ENCODE assay signal across 1 cellular context in the genomic region with DNA sequence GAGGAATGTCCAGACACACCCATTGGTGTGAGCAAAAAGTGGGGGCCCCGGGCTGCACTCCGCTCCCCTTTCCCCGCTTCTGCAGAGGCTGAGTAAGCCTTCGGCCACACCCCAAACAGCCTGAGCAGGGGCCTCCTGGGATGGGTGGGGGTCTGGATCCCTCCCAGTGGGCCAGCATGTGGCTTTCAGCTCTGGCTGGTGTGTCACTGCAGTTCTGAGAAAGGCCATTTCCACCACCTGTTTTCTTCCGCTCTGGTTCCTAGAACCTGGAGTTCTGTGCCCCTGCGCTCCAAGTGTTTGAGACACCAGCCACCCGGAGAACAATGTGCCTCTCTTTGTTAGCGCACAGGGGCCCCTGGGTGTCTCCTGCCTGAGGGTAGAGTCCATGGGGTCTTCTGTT.
TF ChIP-seq lines count a peak whose summit lies in the region.

No MANE protein-coding gene starts in this region.

TF ChIP-seq in K562, 482 proteins besides CTCF, POLR2A, EP300 and RAD21 (continued from another document):
- TF ChIP-seq CBFA2T3 (IDR thresholded peaks at IDR 0.05): peak; percentile 21; the same call in 1 of the 2 replicates
- TF ChIP-seq PTBP1 (IDR thresholded peaks at IDR 0.05; ENCODE audit: low read depth, low read length): no peak
- TF ChIP-seq TBP (optimal IDR thresholded peaks at IDR 0.05; ENCODE audit: low read depth, low read length): peak; percentile 14
- TF ChIP-seq ATF7 (IDR thresholded peaks at IDR 0.05): 0 out of 2 replicates have a peak, but pooled peaks have one; percentile 17
- TF ChIP-seq CBX8 (IDR thresholded peaks at IDR 0.05; ENCODE audit: borderline replicate concordance, extremely low read depth, low read depth, low read length, poor library complexity, severe bottlenecking): no peak
- TF ChIP-seq RBBP5 (IDR thresholded peaks at IDR 0.05; ENCODE audit: borderline replicate concordance, insufficient read depth, low read length, poor library complexity, severe bottlenecking): peak; percentile 14
- TF ChIP-seq TCF3 (CRISPR knock-in tag; IDR thresholded peaks at IDR 0.05): peak; percentile 20; the same call in 1 of the 2 replicates
- TF ChIP-seq GATAD2A (IDR thresholded peaks at IDR 0.05): peak; percentile 60; the same call in 1 of the 2 replicates
- TF ChIP-seq ZNF311 (CRISPR knock-in tag; IDR thresholded peaks at IDR 0.05): peak; percentile 7; the same call in 1 of the 2 replicates
- TF ChIP-seq MAX (CRISPR knock-in tag; IDR thresholded peaks at IDR 0.05): 0 out of 2 replicates have a peak, but pooled peaks have one; percentile 15
- TF ChIP-seq ZBTB7A (IDR thresholded peaks at IDR 0.05; ENCODE audit: borderline replicate concordance, control insufficient read depth, low read depth, low read length): peak; percentile 87; the same call in 1 of the 2 replicates
- TF ChIP-seq ZNF449 (CRISPR knock-in tag; IDR thresholded peaks at IDR 0.05): no peak
- TF ChIP-seq, protein P1, sequence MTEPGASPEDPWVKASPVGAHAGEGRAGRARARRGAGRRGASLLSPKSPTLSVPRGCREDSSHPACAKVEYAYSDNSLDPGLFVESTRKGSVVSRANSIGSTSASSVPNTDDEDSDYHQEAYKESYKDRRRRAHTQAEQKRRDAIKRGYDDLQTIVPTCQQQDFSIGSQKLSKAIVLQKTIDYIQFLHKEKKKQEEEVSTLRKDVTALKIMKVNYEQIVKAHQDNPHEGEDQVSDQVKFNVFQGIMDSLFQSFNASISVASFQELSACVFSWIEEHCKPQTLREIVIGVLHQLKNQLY (CRISPR knock-in tag; conservative IDR thresholded peaks at IDR 0.05): no peak
- peak; percentile 46 to 81; a peak in 2 of 4 replicates for TF ChIP-seq MAZ (CRISPR knock-in tag; conservative IDR thresholded peaks at IDR 0.05 in 1 of 2, IDR thresholded peaks at IDR 0.05 in 1 of 2)
- TF ChIP-seq ZNF212 (CRISPR knock-in tag; IDR thresholded peaks at IDR 0.05): no peak
- TF ChIP-seq HMG20B (CRISPR knock-in tag; IDR thresholded peaks at IDR 0.05): no peak
- TF ChIP-seq FOSL1 (tag; conservative IDR thresholded peaks at IDR 0.05): 0 out of 2 replicates have a peak, but pooled peaks have one; percentile 5
- TF ChIP-seq, protein P2, sequence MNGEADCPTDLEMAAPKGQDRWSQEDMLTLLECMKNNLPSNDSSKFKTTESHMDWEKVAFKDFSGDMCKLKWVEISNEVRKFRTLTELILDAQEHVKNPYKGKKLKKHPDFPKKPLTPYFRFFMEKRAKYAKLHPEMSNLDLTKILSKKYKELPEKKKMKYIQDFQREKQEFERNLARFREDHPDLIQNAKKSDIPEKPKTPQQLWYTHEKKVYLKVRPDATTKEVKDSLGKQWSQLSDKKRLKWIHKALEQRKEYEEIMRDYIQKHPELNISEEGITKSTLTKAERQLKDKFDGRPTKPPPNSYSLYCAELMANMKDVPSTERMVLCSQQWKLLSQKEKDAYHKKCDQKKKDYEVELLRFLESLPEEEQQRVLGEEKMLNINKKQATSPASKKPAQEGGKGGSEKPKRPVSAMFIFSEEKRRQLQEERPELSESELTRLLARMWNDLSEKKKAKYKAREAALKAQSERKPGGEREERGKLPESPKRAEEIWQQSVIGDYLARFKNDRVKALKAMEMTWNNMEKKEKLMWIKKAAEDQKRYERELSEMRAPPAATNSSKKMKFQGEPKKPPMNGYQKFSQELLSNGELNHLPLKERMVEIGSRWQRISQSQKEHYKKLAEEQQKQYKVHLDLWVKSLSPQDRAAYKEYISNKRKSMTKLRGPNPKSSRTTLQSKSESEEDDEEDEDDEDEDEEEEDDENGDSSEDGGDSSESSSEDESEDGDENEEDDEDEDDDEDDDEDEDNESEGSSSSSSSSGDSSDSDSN (IDR thresholded peaks at IDR 0.05; ENCODE audit: borderline replicate concordance in 1 of 2, low read depth in 2 of 2, low read length in 2 of 2): no peak
- no peak for TF ChIP-seq PCBP2 (IDR thresholded peaks at IDR 0.05; ENCODE audit: low read depth, low read length, poor library complexity, severe bottlenecking)
- 0 out of 2 replicates have a peak, but pooled peaks have one; percentile 34 for TF ChIP-seq JUND (IDR thresholded peaks at IDR 0.05; ENCODE audit: borderline replicate concordance, low read depth, low read length)
- TF ChIP-seq JUND (tag; IDR thresholded peaks at IDR 0.05; ENCODE audit: borderline replicate concordance, low read depth, low read length): no peak; the same call in 2 of the 3 replicates
- no peak for TF ChIP-seq KLF10 (CRISPR knock-in tag; IDR thresholded peaks at IDR 0.05)
- peak; percentile 61; the same call in 1 of the 2 replicates for TF ChIP-seq SMAD4 (CRISPR knock-in tag; conservative IDR thresholded peaks at IDR 0.05)
- TF ChIP-seq RUNX1 (IDR thresholded peaks at IDR 0.05; ENCODE audit: low read depth): no peak
- TF ChIP-seq STAT6 (CRISPR knock-in tag; IDR thresholded peaks at IDR 0.05): no peak
